Comparison of ENCODE assay signal across 19 cellular contexts in the genomic region with DNA sequence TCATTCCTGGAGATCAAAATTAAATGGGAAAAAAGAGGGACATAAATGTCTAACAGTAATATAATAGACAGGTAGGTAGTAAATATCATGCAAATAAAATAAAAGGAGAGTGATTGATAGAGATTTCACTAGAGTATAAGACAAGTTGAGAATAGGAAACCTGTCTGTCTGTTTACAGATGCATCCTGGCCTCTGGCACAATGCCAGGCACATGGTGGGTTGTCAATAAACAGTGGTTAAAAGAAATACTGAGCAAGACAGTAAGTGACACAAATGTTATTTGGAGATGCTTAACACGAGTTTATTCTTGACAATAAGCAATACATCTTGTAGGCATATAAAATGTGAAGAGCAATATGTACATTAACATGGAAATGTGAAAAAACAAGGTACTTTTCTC. TPM values are rescaled to one million over a fixed set of nuclear protein-coding genes. Genes with fewer than 3 reads are reported as not detected.
DNase-seq lines count a peak whose midpoint lies in the region; ATAC-seq and TF ChIP-seq lines count a peak whose summit lies in the region.
"Had no signal": no experiment of that assay in that cellular context is flagged by ENCODE, and none has a peak within 500 bp of the region (broad histone marks: within the 10 kb centered on the region; RNA-seq: fewer than 3 reads in every experiment).

No MANE protein-coding gene starts in this region.

- H3K9me3 ChIP-seq in transverse colon: no peaks in the 10 kb centered on the region
- H3K9me3 ChIP-seq: Caco-2 had no signal

- no peak for TF ChIP-seq EP300 in transverse colon (IDR thresholded peaks at IDR 0.05; ENCODE audit: low read depth)

- intact Hi-C loops in Right ventricle myocardium inferior (cut with DNase I) (no loop called here), cardiac septum (cut with DNase I) (no loop called here), transverse colon (cut with DNase I; ENCODE audit: low total_unique reads) (no loop called here)

- H3K36me3 ChIP-seq in transverse colon: no peaks in the 10 kb centered on the region

- H3K4me3 ChIP-seq in transverse colon: no peak overlapping the region
- H3K4me3 ChIP-seq: SK-N-MC, smooth muscle cell had no signal

- TF ChIP-seq CTCF in transverse colon (IDR thresholded peaks at IDR 0.05): no peak

- peak; percentile 25 for DNase-seq in DMS 273 (lab: John Stamatoyannopoulos, UW; ENCODE audit: unreplicated experiment)
- DNase-seq in DMS 273 treated with DMSO at 0.1 percent for 48 hours (lab: John Stamatoyannopoulos, UW): no peak
- DNase-seq in Right ventricle myocardium inferior (ENCODE audit: missing footprints): peak; percentile 67
- no peak for DNase-seq in cardiac septum (ENCODE audit: low spot score)
- peak; percentile 43 for DNase-seq in SHP77 treated with DMSO at 0.1 percent for 48 hours (lab: John Stamatoyannopoulos, UW)
- DNase-seq in transverse colon: peak; percentile 17
- DNase-seq in NCI-H2227 treated with DMSO at 0.1 percent for 48 hours (lab: John Stamatoyannopoulos, UW): no peak
- DNase-seq: AML-193; amniotic stem cell; Caco-2; NCI-H1694 treated with DMSO at 0.1 percent for 48 hours; stimulated activated CD4-positive, alpha-beta T cell treated with anti-CD3 and anti-CD28 coated beads, Interleukin-2, amount 100 ng/mL, for 48 hours; stimulated activated naive CD8-positive, alpha-beta T cell treated with anti-CD3 and anti-CD28 coated beads, Interleukin-15, Interleukin-2, amounts not matched to agents 100 U/mL and 50 U/mL, for 24 hours; trophoblast cell had no signal

- H3K27ac ChIP-seq in transverse colon: no peak overlapping the region
- H3K27ac ChIP-seq: 22Rv1, SK-N-MC, VCaP had no signal

- no peaks in the 10 kb centered on the region for H3K27me3 ChIP-seq in transverse colon

- TF ChIP-seq POLR2A in transverse colon (IDR thresholded peaks at IDR 0.05): no peak

- no peaks in the 10 kb centered on the region for H3K4me1 ChIP-seq in transverse colon
- H3K4me1 ChIP-seq: Caco-2 had no signal

- ATAC-seq in Right ventricle myocardium inferior (no peak), HG03520 (IDR thresholded peaks at IDR 0.05; ENCODE audit: unreplicated experiment) (no peak)
- ATAC-seq: stimulated activated naive CD8-positive, alpha-beta T cell treated with anti-CD3 and anti-CD28 coated beads, Interleukin-15, Interleukin-2, amounts not matched to agents 100 U/mL and 50 U/mL, for 24 hours had no signal

- 29 to 57% methylated on average over 1 of the region's 1 CpG for WGBS in transverse colon (ENCODE audit: low coverage in 1 of 2), 2 donors

- in situ Hi-C loops in transverse colon (cut with MboI; ENCODE audit: low pct_ligation_motif_present in 1 of 4, low pct_unique_long_range_greater_than_20kb in 1 of 4, low sequenced_read_pairs in 3 of 4): no loop called here

RNA-seq across cellular contexts. Expression of gene RICTOR, which starts 33.3 kb away (rescaled TPM):
- total RNA-seq in Right ventricle myocardium inferior (26.0 TPM), cardiac septum (75.9 TPM), transverse colon (10 to 100 TPM; 20.7 to 44.8 (median 25.8) TPM)

Comparison
In these comparisons a context has a peak if more than half of its experiments do, and no peak if none do; other contexts are left out.
1. DNase-seq: peak in DMS 273 (single experiment), Right ventricle myocardium inferior (single experiment), SHP77 treated with DMSO at 0.1 percent for 48 hours (single experiment) and transverse colon (single experiment); none in DMS 273 treated with DMSO at 0.1 percent for 48 hours (single experiment), cardiac septum (single experiment) and NCI-H2227 treated with DMSO at 0.1 percent for 48 hours (single experiment).